Comparison of ENCODE assay signal across 8 cellular contexts in genomic region chr2:184597996-184598312, GRCh38. TPM values are rescaled to one million over a fixed set of nuclear protein-coding genes. Genes with fewer than 3 reads are reported as not detected.
A peak's percentile ranks its signal among the peaks of the same experiment; 100 is the strongest.
DNase-seq lines count a peak whose midpoint lies in the region; ATAC-seq and TF ChIP-seq lines count a peak whose summit lies in the region.

No MANE protein-coding gene starts in this region.

- TF ChIP-seq POLR2A in testis (IDR thresholded peaks at IDR 0.05), result no peak

- no peak overlapping the region for H3K27ac ChIP-seq in WERI-Rb-1
- H3K27ac ChIP-seq in testis, result no peak overlapping the region

- peaks cover 5 to 37% (median 18%) of the 10 kb centered on the region in 6 donors for H3K9me3 Mint-ChIP-seq in immature natural killer cell

- 0 to 1% methylated on average over 16 to 19 of the region's 19 CpGs for WGBS in testis, 2 donors

- H3K27me3 ChIP-seq in WERI-Rb-1 (ENCODE audit: insufficient read depth, low read depth, severe bottlenecking), result no peaks in the 10 kb centered on the region
- no peaks in the 10 kb centered on the region for H3K27me3 ChIP-seq in testis

- DNase-seq in NCI-H2107 treated with DMSO at 0.1 percent for 48 hours (lab: John Stamatoyannopoulos, UW; ENCODE audit: unreplicated experiment) (peak; percentile 4), NCI-H2107 (lab: John Stamatoyannopoulos, UW) (no peak), WERI-Rb-1 (no peak), immature natural killer cell (no peak), testis (no peak), SIG-M5 (lab: John Stamatoyannopoulos, UW) (no peak)

- peak overlapping the region in 4 of 5 donors; percentile 8 to 56 (median 28) for H3K4me3 Mint-ChIP-seq in immature natural killer cell

- peak overlapping the region; percentile 70 for H3K4me3 ChIP-seq in WERI-Rb-1 (ENCODE audit: low read depth, low read length)
- H3K4me3 ChIP-seq in testis, result peak overlapping the region; percentile 56 to 59

- H3K36me3 Mint-ChIP-seq in immature natural killer cell, result peaks cover 0 to 5% (median 0%) of the 10 kb centered on the region in 3 donors

- TF ChIP-seq CTCF in WERI-Rb-1 (IDR thresholded peaks at IDR 0.05; ENCODE audit: low read depth, low read length), result no peak
- TF ChIP-seq CTCF in testis (IDR thresholded peaks at IDR 0.05), result no peak

- H3K36me3 ChIP-seq in WERI-Rb-1 (no peaks in the 10 kb centered on the region), testis (ENCODE audit: low read depth, missing control alignments) (no peaks in the 10 kb centered on the region)

- intact Hi-C loops in testis (cut with DNase I; ENCODE audit: low total_unique reads), result no loop called here

- H3K4me1 Mint-ChIP-seq in immature natural killer cell, result peaks cover 2 to 6% of the 10 kb centered on the region in 2 donors

- no peaks in the 10 kb centered on the region for H3K4me1 ChIP-seq in testis

- no peak for ATAC-seq in HG03439 (IDR thresholded peaks at IDR 0.05; ENCODE audit: unreplicated experiment)
- ATAC-seq in GM18873 (IDR thresholded peaks at IDR 0.05; ENCODE audit: low FRiP score, unreplicated experiment), result no peak

- no peak overlapping the region for H3K27ac Mint-ChIP-seq in immature natural killer cell

- peaks cover 8 to 9% (median 9%) of the 10 kb centered on the region in 3 donors for H3K27me3 Mint-ChIP-seq in immature natural killer cell (ENCODE audit: low read depth in 3 of 3)

- no peaks in the 10 kb centered on the region for H3K9me3 ChIP-seq in WERI-Rb-1 (ENCODE audit: severe bottlenecking)
- no peaks in the 10 kb centered on the region for H3K9me3 ChIP-seq in testis

RNA-seq across cellular contexts. Expression of gene ZNF804A, which starts 0.4 kb away (rescaled TPM):
- polyA plus RNA-seq in immature natural killer cell (under 1 TPM in 2 of 3 donors, not detected in 1; 0.03 to 0.09 TPM), testis (ENCODE audit: insufficient read depth, low read depth, low replicate concordance) (not detected)
- under 1 TPM; 0.50 to 0.63 TPM for total RNA-seq in testis
